In the genomic region with DNA sequence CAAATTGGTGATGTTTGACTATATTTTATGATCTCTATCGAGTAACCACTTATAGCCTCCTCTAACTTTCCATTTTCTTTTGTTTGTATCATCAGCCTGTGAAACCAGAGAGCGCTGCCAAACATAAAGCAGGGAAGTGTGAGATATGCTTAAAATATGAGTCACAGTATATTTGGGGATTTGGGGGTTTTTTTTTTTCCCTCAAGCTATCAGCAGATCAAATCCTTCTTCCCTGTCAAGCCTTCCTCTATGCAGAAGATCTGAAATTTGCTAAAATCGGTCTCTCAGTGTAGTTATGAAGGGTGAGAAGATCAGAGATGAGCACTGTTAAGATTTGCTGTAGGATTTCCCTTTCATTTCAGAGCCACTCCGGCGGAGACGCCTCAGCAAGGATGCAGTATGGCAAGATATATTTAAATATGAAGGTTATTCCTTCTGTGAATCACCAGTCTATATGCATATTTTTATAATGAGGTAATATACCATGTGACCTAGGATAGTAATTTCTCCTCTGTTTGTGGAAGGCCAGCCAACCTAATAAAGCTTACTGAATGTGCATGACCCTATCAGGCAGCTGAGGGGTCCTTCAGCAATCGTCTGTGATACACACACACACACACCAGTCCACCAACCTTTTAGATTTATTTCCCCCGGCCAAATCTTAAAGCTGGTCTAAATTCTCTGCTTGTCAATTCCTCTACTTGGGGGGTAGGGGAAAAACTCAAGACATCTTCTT, we compare ENCODE assay signal across 8 cellular contexts.
DNase-seq lines count a peak whose midpoint lies in the region; ATAC-seq and TF ChIP-seq lines count a peak whose summit lies in the region.
"Had no signal": no experiment of that assay in that cellular context is flagged by ENCODE, and none has a peak within 500 bp of the region (broad histone marks: within the 10 kb centered on the region; RNA-seq: fewer than 3 reads in every experiment).

No MANE protein-coding gene starts in this region.

- no peak overlapping the region for H3K4me3 ChIP-seq in HEK293 (ENCODE audit: low read depth, low read length)
- H3K4me3 ChIP-seq in fibroblast of lung (replicated peaks in 1 of 4; ENCODE audit: control extremely low read depth in 1 of 4, insufficient read depth in 1 of 4, low read depth in 3 of 4, low read length in 4 of 4): peak overlapping the region; percentile 28 to 43 (median 35)
- peak overlapping the region; percentile 23 for H3K4me3 ChIP-seq in skeletal muscle cell (ENCODE audit: low read depth, low read length)

- H3K36me3 ChIP-seq in HEK293 (ENCODE audit: control insufficient read depth in 2 of 2, insufficient read depth in 1 of 2, low read length in 2 of 2) (no peaks in the 10 kb centered on the region; a peak in 1 of 3 replicates), fibroblast of lung (ENCODE audit: control insufficient read depth, insufficient read depth, low read length) (no peaks in the 10 kb centered on the region)

- H3K27ac Mint-ChIP-seq in T-helper 17 cell: peak overlapping the region; percentile 90

- H3K4me2 ChIP-seq in fibroblast of lung (ENCODE audit: extremely low read depth, insufficient read depth, low read length): peak overlapping the region; percentile 88

- H3K4me1 Mint-ChIP-seq in T-helper 17 cell: peaks cover 44% of the 10 kb centered on the region

- CTCF ChIA-PET in HEK293 (lab: Yijun Ruan, JAX): interaction anchor here (1.7 kb wide), 1 partner anchor 40 kb away, joined by 3 read pairs; no protein-coding TSS in a partner anchor

- peaks cover 9% of the 10 kb centered on the region for H3K36me3 Mint-ChIP-seq in T-helper 17 cell (ENCODE audit: low read depth)

- H3K27me3 Mint-ChIP-seq in T-helper 17 cell: no peaks in the 10 kb centered on the region

- no peaks in the 10 kb centered on the region for H4K20me1 ChIP-seq in fibroblast of lung (ENCODE audit: control insufficient read depth, extremely low read depth, insufficient read depth, low read length)

- no peak for TF ChIP-seq CTCF in HEK293 (tag by site-specific recombination; IDR thresholded peaks at IDR 0.05)
- no peak for TF ChIP-seq CTCF in fibroblast of lung (conservative IDR thresholded peaks at IDR 0.05 in 1 of 2, IDR thresholded peaks at IDR 0.05 in 1 of 2; ENCODE audit: low read depth in 1 of 2, low read length in 2 of 2)

- H3K4me3 Mint-ChIP-seq in T-helper 17 cell: peak overlapping the region; percentile 55

- ATAC-seq in T-helper 17 cell: peak; percentile 43

- H3K27ac ChIP-seq in HEK293 (ENCODE audit: extremely low read depth, low read depth, low read length) (no peak overlapping the region), fibroblast of lung (ENCODE audit: insufficient read depth, low read length) (peak overlapping the region; percentile 81)

- peaks cover 51% of the 10 kb centered on the region for H3K79me2 ChIP-seq in fibroblast of lung (ENCODE audit: control insufficient read depth, insufficient read depth, low read length)

- no peak overlapping the region for H2AFZ ChIP-seq in fibroblast of lung (ENCODE audit: low read length)

- POLR2A ChIA-PET in HEK293 (lab: Yijun Ruan, JAX): no interaction called here

- no peak for DNase-seq in T-helper 17 cell
- peak; percentile 83 to 89 for DNase-seq in fibroblast of lung (ENCODE audit: low read depth in 2 of 2)
- peak; percentile 67 for DNase-seq in skeletal muscle cell (ENCODE audit: low read depth)
- DNase-seq in NCI-H2081 treated with DMSO at 0.1 percent for 48 hours (lab: John Stamatoyannopoulos, UW): no peak
- DNase-seq in activated CD8-positive, alpha-beta memory T cell treated with anti-CD3 and anti-CD28 coated beads, Interleukin-2, amount 50 U/mL, for 4 hours: no peak
- no peak for DNase-seq in germinal center (ENCODE audit: low spot score)
- DNase-seq: NCI-H446 had no signal

- H3K4me1 ChIP-seq in HEK293 (ENCODE audit: control insufficient read depth, insufficient read depth, low read length): peaks cover 6% of the 10 kb centered on the region
- H3K4me1 ChIP-seq in fibroblast of lung (ENCODE audit: control insufficient read depth, extremely low read depth, insufficient read depth, low read length): peaks cover 40% of the 10 kb centered on the region

- no peaks in the 10 kb centered on the region for H3K9me3 ChIP-seq in HEK293 (ENCODE audit: control insufficient read depth, insufficient read depth, low read depth, low read length)
- H3K9me3 ChIP-seq in T-helper 17 cell (ENCODE audit: control insufficient read depth, low read length, poor library complexity, severe bottlenecking): no peaks in the 10 kb centered on the region
- H3K9me3 ChIP-seq in fibroblast of lung (ENCODE audit: control insufficient read depth, insufficient read depth, low read depth, low read length): no peaks in the 10 kb centered on the region

- H3K9ac ChIP-seq in fibroblast of lung (ENCODE audit: insufficient read depth, low read length): peak overlapping the region; percentile 54

- H3K27me3 ChIP-seq in fibroblast of lung (ENCODE audit: control insufficient read depth, insufficient read depth, low read length): no peaks in the 10 kb centered on the region

TF ChIP-seq in HEK293, 187 proteins besides CTCF, POLR2A, EP300 and RAD21 (continues in another document):
- 0 out of 2 replicates have a peak, but pooled peaks have one; percentile 13 for TF ChIP-seq ZFP69B (tag by site-specific recombination; IDR thresholded peaks at IDR 0.05)
- peak; percentile 48 for TF ChIP-seq ZNF629 (tag by site-specific recombination; IDR thresholded peaks at IDR 0.05)
- TF ChIP-seq, protein P1, sequence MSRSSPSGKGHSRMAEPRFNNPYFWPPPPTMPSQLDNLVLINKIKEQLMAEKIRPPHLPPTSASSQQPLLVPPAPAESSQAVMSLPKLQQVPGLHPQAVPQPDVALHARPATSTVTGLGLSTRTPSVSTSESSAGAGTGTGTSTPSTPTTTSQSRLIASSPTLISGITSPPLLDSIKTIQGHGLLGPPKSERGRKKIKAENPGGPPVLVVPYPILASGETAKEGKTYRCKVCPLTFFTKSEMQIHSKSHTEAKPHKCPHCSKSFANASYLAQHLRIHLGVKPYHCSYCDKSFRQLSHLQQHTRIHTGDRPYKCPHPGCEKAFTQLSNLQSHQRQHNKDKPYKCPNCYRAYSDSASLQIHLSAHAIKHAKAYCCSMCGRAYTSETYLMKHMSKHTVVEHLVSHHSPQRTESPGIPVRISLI (tag by site-specific recombination; IDR thresholded peaks at IDR 0.05): no peak; the same call in 1 of the 2 replicates
- TF ChIP-seq, protein P2, sequence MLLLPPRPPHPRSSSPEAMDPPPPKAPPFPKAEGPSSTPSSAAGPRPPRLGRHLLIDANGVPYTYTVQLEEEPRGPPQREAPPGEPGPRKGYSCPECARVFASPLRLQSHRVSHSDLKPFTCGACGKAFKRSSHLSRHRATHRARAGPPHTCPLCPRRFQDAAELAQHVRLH (tag by site-specific recombination; IDR thresholded peaks at IDR 0.05): no peak
- TF ChIP-seq ZEB2 (tag by site-specific recombination; IDR thresholded peaks at IDR 0.05): peak; percentile 82
- TF ChIP-seq, protein P3, sequence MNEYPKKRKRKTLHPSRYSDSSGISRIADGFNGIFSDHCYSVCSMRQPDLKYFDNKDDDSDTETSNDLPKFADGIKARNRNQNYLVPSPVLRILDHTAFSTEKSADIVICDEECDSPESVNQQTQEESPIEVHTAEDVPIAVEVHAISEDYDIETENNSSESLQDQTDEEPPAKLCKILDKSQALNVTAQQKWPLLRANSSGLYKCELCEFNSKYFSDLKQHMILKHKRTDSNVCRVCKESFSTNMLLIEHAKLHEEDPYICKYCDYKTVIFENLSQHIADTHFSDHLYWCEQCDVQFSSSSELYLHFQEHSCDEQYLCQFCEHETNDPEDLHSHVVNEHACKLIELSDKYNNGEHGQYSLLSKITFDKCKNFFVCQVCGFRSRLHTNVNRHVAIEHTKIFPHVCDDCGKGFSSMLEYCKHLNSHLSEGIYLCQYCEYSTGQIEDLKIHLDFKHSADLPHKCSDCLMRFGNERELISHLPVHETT (tag by site-specific recombination; IDR thresholded peaks at IDR 0.05): 0 out of 2 replicates have a peak, but pooled peaks have one; percentile 22
- no peak for TF ChIP-seq SP2 (tag by site-specific recombination; IDR thresholded peaks at IDR 0.05)
- TF ChIP-seq ZNF843 (tag by site-specific recombination; IDR thresholded peaks at IDR 0.05): peak; percentile 20; the same call in 1 of the 2 replicates
- TF ChIP-seq ZNF335 (tag by site-specific recombination; conservative IDR thresholded peaks at IDR 0.05): peak; percentile 56
- TF ChIP-seq ZNF292 (tag by site-specific recombination; IDR thresholded peaks at IDR 0.05; ENCODE audit: borderline replicate concordance, low read depth): no peak
- TF ChIP-seq ZNF366 (tag by site-specific recombination; conservative IDR thresholded peaks at IDR 0.05): peak; percentile 29; the same call in 1 of the 2 replicates
- TF ChIP-seq, protein P4, sequence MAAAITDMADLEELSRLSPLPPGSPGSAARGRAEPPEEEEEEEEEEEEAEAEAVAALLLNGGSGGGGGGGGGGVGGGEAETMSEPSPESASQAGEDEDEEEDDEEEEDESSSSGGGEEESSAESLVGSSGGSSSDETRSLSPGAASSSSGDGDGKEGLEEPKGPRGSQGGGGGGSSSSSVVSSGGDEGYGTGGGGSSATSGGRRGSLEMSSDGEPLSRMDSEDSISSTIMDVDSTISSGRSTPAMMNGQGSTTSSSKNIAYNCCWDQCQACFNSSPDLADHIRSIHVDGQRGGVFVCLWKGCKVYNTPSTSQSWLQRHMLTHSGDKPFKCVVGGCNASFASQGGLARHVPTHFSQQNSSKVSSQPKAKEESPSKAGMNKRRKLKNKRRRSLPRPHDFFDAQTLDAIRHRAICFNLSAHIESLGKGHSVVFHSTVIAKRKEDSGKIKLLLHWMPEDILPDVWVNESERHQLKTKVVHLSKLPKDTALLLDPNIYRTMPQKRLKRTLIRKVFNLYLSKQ (tag by site-specific recombination; IDR thresholded peaks at IDR 0.05; ENCODE audit: borderline replicate concordance): no peak
- TF ChIP-seq, protein P5, sequence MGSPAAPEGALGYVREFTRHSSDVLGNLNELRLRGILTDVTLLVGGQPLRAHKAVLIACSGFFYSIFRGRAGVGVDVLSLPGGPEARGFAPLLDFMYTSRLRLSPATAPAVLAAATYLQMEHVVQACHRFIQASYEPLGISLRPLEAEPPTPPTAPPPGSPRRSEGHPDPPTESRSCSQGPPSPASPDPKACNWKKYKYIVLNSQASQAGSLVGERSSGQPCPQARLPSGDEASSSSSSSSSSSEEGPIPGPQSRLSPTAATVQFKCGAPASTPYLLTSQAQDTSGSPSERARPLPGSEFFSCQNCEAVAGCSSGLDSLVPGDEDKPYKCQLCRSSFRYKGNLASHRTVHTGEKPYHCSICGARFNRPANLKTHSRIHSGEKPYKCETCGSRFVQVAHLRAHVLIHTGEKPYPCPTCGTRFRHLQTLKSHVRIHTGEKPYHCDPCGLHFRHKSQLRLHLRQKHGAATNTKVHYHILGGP (tag by site-specific recombination; IDR thresholded peaks at IDR 0.05): 0 out of 2 replicates have a peak, but pooled peaks have one; percentile 39
- TF ChIP-seq ZBTB17 (tag by site-specific recombination; IDR thresholded peaks at IDR 0.05): peak; percentile 29
- peak; percentile 30; the same call in 1 of the 2 replicates for TF ChIP-seq SP7 (tag by site-specific recombination; IDR thresholded peaks at IDR 0.05)

Comparison
In these comparisons a context has a peak if more than half of its experiments do, and no peak if none do; other contexts are left out.
1. DNase-seq: peak in fibroblast of lung (2 of 2) and skeletal muscle cell (single experiment); none in T-helper 17 cell (0 of 3), NCI-H2081 treated with DMSO at 0.1 percent for 48 hours (single experiment), activated CD8-positive, alpha-beta memory T cell treated with anti-CD3 and anti-CD28 coated beads, Interleukin-2, amount 50 U/mL, for 4 hours (single experiment) and germinal center (single experiment).